9 cellular contexts compared by ENCODE assay signal in genomic region chrX:40922307-40922706, GRCh38.
DNase-seq lines count a peak whose midpoint lies in the region; ATAC-seq, FAIRE-seq and TF ChIP-seq lines count a peak whose summit lies in the region.
"Had no signal": no experiment of that assay in that cellular context is flagged by ENCODE, and none has a peak within 500 bp of the region (broad histone marks: within the 10 kb centered on the region; RNA-seq: fewer than 3 reads in every experiment).

No MANE protein-coding gene starts in this region.

- FAIRE-seq in H1 (lab: Jason Lieb, UNC) = peak; percentile 99
- FAIRE-seq: islet of Langerhans had no signal

- POLR2A ChIA-PET in H1 (lab: Charles Lee; ENCODE audit: partially characterized antibody) = no interaction called here

- WGBS in H1 (ENCODE audit: extremely low coverage in 1 of 2, insufficient coverage in 1 of 2, insufficient read length in 1 of 2, insufficient replicate concordance in 2 of 2, low coverage in 1 of 2, low lambda C conversion rate in 2 of 2, missing lambda C conversion rate in 1 of 2), 2 experiments = 37% methylated on average over 7 of the region's 7 CpGs; no CpG with 5 or more reads in 1 of the 2 experiments

- no peak overlapping the region for H3K14ac ChIP-seq in H1 (ENCODE audit: insufficient read length)

- H3K56ac ChIP-seq in H1 (replicated peaks; ENCODE audit: insufficient read length, low read depth, low read length) = no peak overlapping the region

- no peak overlapping the region for H3K18ac ChIP-seq in H1 (ENCODE audit: extremely low read depth, low read length)

- H2AFZ ChIP-seq in H1 (ENCODE audit: low read length) = no peak overlapping the region

- intact Hi-C loops in tibial artery (cut with DNase I; ENCODE audit: low total_unique reads) = no loop called here

- H3K4me3 ChIP-seq in H1 (ENCODE audit: extremely low read depth in 1 of 4, insufficient read depth in 2 of 4, low read depth in 3 of 4, low read length in 4 of 4) (no peak overlapping the region), tibial artery (no peak overlapping the region)

- H3K27ac ChIP-seq in H1 (ENCODE audit: low read depth, low read length) (no peak overlapping the region), tibial artery (no peak overlapping the region)

- H3K79me1 ChIP-seq in H1 (ENCODE audit: low read depth, low read length) = no peaks in the 10 kb centered on the region

- H4K20me1 ChIP-seq in H1 (replicated peaks in 1 of 2; ENCODE audit: control insufficient read depth in 1 of 2, insufficient read depth in 2 of 2, low read length in 2 of 2) = no peaks in the 10 kb centered on the region

- no peak overlapping the region for H3K4ac ChIP-seq in H1 (replicated peaks; ENCODE audit: insufficient read length, low read depth, low read length)

- no peak for TF ChIP-seq EP300 in H1 (IDR thresholded peaks at IDR 0.05; ENCODE audit: borderline replicate concordance in 1 of 2, low read depth in 2 of 2, low read length in 2 of 2)

- H2BK120ac ChIP-seq in H1 (replicated peaks; ENCODE audit: low read depth, low read length) = no peak overlapping the region

- H3K23ac ChIP-seq in H1 (ENCODE audit: insufficient read length) = no peak overlapping the region

- H4K91ac ChIP-seq in H1 (replicated peaks; ENCODE audit: insufficient read length, low read length) = no peak overlapping the region

- H4K8ac ChIP-seq in H1 (ENCODE audit: extremely low read depth, insufficient read depth, low read length) = no peak overlapping the region

- peak; percentile 61 to 75 for TF ChIP-seq RAD21 in H1 (IDR thresholded peaks at IDR 0.05 in 1 of 2, conservative IDR thresholded peaks at IDR 0.05 in 1 of 2; ENCODE audit: low read depth in 2 of 2, low read length in 2 of 2)

- H3K36me3 ChIP-seq in H1 (ENCODE audit: control insufficient read depth in 2 of 4, insufficient read depth in 4 of 4, low read length in 3 of 4) (no peaks in the 10 kb centered on the region; a peak in 1 of 8 replicates), tibial artery (no peaks in the 10 kb centered on the region)

- CTCF ChIA-PET in H1 (lab: Charles Lee; ENCODE audit: partially characterized antibody) = interaction anchor here (1.0 to 1.9 kb wide), 3 partner anchors 10 to 47 kb away, joined by 3 to 5 read pairs (median 5); no protein-coding TSS in a partner anchor

- no peak overlapping the region for H3K4me2 ChIP-seq in H1 (ENCODE audit: insufficient read depth in 1 of 2, low read depth in 2 of 2, low read length in 2 of 2)

- H3K4me1 ChIP-seq in H1 (replicated peaks in 1 of 4; ENCODE audit: control insufficient read depth in 3 of 4, insufficient read depth in 4 of 4, low read length in 3 of 4) (no peaks in the 10 kb centered on the region), tibial artery (no peaks in the 10 kb centered on the region)

- H3K79me2 ChIP-seq in H1 (ENCODE audit: control insufficient read depth in 1 of 2, insufficient read depth in 2 of 2, low read length in 2 of 2) = no peaks in the 10 kb centered on the region

- no peak overlapping the region for H4K5ac ChIP-seq in H1 (ENCODE audit: insufficient read length, low read depth, low read length)

- TF ChIP-seq POLR2A in H1 (IDR thresholded peaks at IDR 0.05; ENCODE audit: control extremely low read depth in 1 of 2, low read depth in 2 of 2, low read length in 2 of 2) = no peak

- H3K23me2 ChIP-seq in H1 (ENCODE audit: low read depth, low read length) = no peaks in the 10 kb centered on the region

- no peak overlapping the region for H2BK5ac ChIP-seq in H1 (ENCODE audit: low read depth, low read length)

- peak in 2 of 3 experiments; percentile 46 to 47; a peak in 3 of 4 replicates for TF ChIP-seq CTCF in H1 (IDR thresholded peaks at IDR 0.05; ENCODE audit: control extremely low read depth in 1 of 3, insufficient read depth in 1 of 3, low read depth in 1 of 3, low read length in 3 of 3)
- no peak for TF ChIP-seq CTCF in tibial artery (IDR thresholded peaks at IDR 0.05)

- DNase-seq in NCI-H524 (lab: John Stamatoyannopoulos, UW) (peak; percentile 20 to 73), NCI-H524 treated with DMSO at 0.1 percent for 48 hours (lab: John Stamatoyannopoulos, UW) (no peak), NCI-H2196 (lab: John Stamatoyannopoulos, UW; ENCODE audit: unreplicated experiment) (peak; percentile 1), H1 (ENCODE audit: low read depth in 1 of 2, low spot score in 2 of 2) (no peak), renal cortical epithelial cell (ENCODE audit: low read depth) (peak; percentile 85), tibial artery (no peak)
- no peak for DNase-seq in stimulated activated CD4-positive, alpha-beta T cell treated with anti-CD3 and anti-CD28 coated beads, Interleukin-15, amount 100 ng/mL, for 24 hours

- no peak overlapping the region for H3K9ac ChIP-seq in H1 (replicated peaks in 1 of 4; ENCODE audit: extremely low read depth in 1 of 4, low read depth in 3 of 4, low read length in 3 of 4)

- no peak overlapping the region for H2AK5ac ChIP-seq in H1 (ENCODE audit: low read depth, low read length)

- H2BK12ac ChIP-seq in H1 (ENCODE audit: low read depth, low read length) = no peak overlapping the region

- H2BK15ac ChIP-seq in H1 (ENCODE audit: low read length) = no peak overlapping the region

- no peak overlapping the region for H2BK20ac ChIP-seq in H1 (ENCODE audit: low read length)

- no peaks in the 10 kb centered on the region for H3K27me3 ChIP-seq in H1 (replicated peaks in 1 of 4; ENCODE audit: control insufficient read depth in 3 of 4, extremely low read depth in 1 of 4, insufficient read depth in 3 of 4, low read length in 3 of 4)
- H3K27me3 ChIP-seq in tibial artery = no peaks in the 10 kb centered on the region

- no peak for ATAC-seq in HG02642 (IDR thresholded peaks at IDR 0.05; ENCODE audit: poor library complexity, unreplicated experiment)

- no peaks in the 10 kb centered on the region for H3K9me3 ChIP-seq in H1 (ENCODE audit: insufficient read depth in 2 of 2, low read depth in 1 of 2, low read length in 1 of 2)
- H3K9me3 ChIP-seq in tibial artery = peaks cover 0 to 17% (median 16%) of the 10 kb centered on the region in 3 donors

TF ChIP-seq in H1, 55 proteins besides CTCF, POLR2A, EP300 and RAD21 (continues in another document):
- TF ChIP-seq BACH1 (IDR thresholded peaks at IDR 0.05; ENCODE audit: low read length) = no peak
- peak; percentile 59; the same call in 1 of the 2 replicates for TF ChIP-seq TEAD4 (IDR thresholded peaks at IDR 0.05; ENCODE audit: low read depth, low read length)
- TF ChIP-seq SUZ12 (IDR thresholded peaks at IDR 0.05; ENCODE audit: low read length) = no peak
- TF ChIP-seq SIN3A (conservative IDR thresholded peaks at IDR 0.05 in 1 of 2, IDR thresholded peaks at IDR 0.05 in 1 of 2; ENCODE audit: low read depth in 1 of 2, low read length in 2 of 2) = no peak

Comparison
In these comparisons a context has a peak if more than half of its experiments do, and no peak if none do; other contexts are left out.
1. DNase-seq: peak in NCI-H524 (2 of 2), NCI-H2196 (single experiment) and renal cortical epithelial cell (single experiment); none in NCI-H524 treated with DMSO at 0.1 percent for 48 hours (single experiment), H1 (0 of 2), stimulated activated CD4-positive, alpha-beta T cell treated with anti-CD3 and anti-CD28 coated beads, Interleukin-15, amount 100 ng/mL, for 24 hours (single experiment) and tibial artery (0 of 2).
2. CTCF ChIP-seq: peak in H1 (2 of 3); none in tibial artery (0 of 2).